Comparison of ENCODE assay signal across 27 cellular contexts in genomic region chr11:6062691-6063358, GRCh38. TPM values are rescaled to one million over a fixed set of nuclear protein-coding genes. Genes with fewer than 3 reads are reported as not detected.
DNase-seq lines count a peak whose midpoint lies in the region; ATAC-seq and TF ChIP-seq lines count a peak whose summit lies in the region.
"Had no signal": no experiment of that assay in that cellular context is flagged by ENCODE, and none has a peak within 500 bp of the region (broad histone marks: within the 10 kb centered on the region; RNA-seq: fewer than 3 reads in every experiment).

No MANE protein-coding gene starts in this region.

- H3K9me3 Mint-ChIP-seq in endodermal cell = no peaks in the 10 kb centered on the region
- H3K9me3 Mint-ChIP-seq in CD4-positive, alpha-beta memory T cell = peaks cover 0 to 3% (median 0%) of the 10 kb centered on the region in 8 donors
- H3K9me3 Mint-ChIP-seq: activated T-helper 17 cell treated with anti-CD3 and anti-CD28 coated beads, Interleukin-2, amount 50 U/mL, for 72 hours; stimulated activated naive CD8-positive, alpha-beta T cell treated with anti-CD3 and anti-CD28 coated beads, Interleukin-15, Interleukin-2, amounts not matched to agents 100 ng/mL and 50 ng/mL, for 24 hours had no signal

- H3K27me3 Mint-ChIP-seq in endodermal cell (ENCODE audit: insufficient read depth) = peaks cover 6% of the 10 kb centered on the region
- H3K27me3 Mint-ChIP-seq in CD4-positive, alpha-beta memory T cell = peaks cover 5 to 10% of the 10 kb centered on the region in 2 donors

- H3K27ac Mint-ChIP-seq in endodermal cell = no peak overlapping the region
- no peak overlapping the region for H3K27ac Mint-ChIP-seq in CD4-positive, alpha-beta memory T cell
- H3K27ac Mint-ChIP-seq: activated naive CD8-positive, alpha-beta T cell; activated T-helper 17 cell treated with anti-CD3 and anti-CD28 coated beads, Interleukin-2, amount 50 U/mL, for 72 hours; stimulated activated naive CD8-positive, alpha-beta T cell treated with anti-CD3 and anti-CD28 coated beads, Interleukin-15, Interleukin-2, amounts not matched to agents 100 ng/mL and 50 ng/mL, for 24 hours had no signal

- no peaks in the 10 kb centered on the region for H3K36me3 Mint-ChIP-seq in endodermal cell (ENCODE audit: low read depth)
- H3K36me3 Mint-ChIP-seq in CD4-positive, alpha-beta memory T cell = no peaks in the 10 kb centered on the region
- H3K36me3 Mint-ChIP-seq: activated naive CD8-positive, alpha-beta T cell had no signal

- no peaks in the 10 kb centered on the region for H3K36me3 ChIP-seq in endodermal cell (ENCODE audit: control insufficient read depth, insufficient read depth, low read length)
- no peaks in the 10 kb centered on the region for H3K36me3 ChIP-seq in CD4-positive, alpha-beta memory T cell (ENCODE audit: insufficient read depth, low read length)
- H3K36me3 ChIP-seq: gastrocnemius medialis, neutrophil, tibial nerve had no signal

- H3K4me1 ChIP-seq in endodermal cell (ENCODE audit: control insufficient read depth, insufficient read depth, low read length) = peaks cover 5% of the 10 kb centered on the region
- H3K4me1 ChIP-seq in CD4-positive, alpha-beta memory T cell (ENCODE audit: insufficient read depth, low read length) = no peaks in the 10 kb centered on the region
- H3K4me1 ChIP-seq: gastrocnemius medialis, psoas muscle, tibial nerve had no signal

- CTCF ChIA-PET in CD4-positive, alpha-beta memory T cell (lab: Charles Lee; ENCODE audit: partially characterized antibody) = interaction anchor here (1.4 kb wide), 1 partner anchor 291 kb away, joined by 3 read pairs; no protein-coding TSS in a partner anchor

- no peak for TF ChIP-seq CTCF in GM12865 (IDR thresholded peaks at IDR 0.05; ENCODE audit: insufficient read depth, low read depth, low read length, missing control alignments)
- peak; percentile 33 for TF ChIP-seq CTCF in endodermal cell (conservative IDR thresholded peaks at IDR 0.05)

- 94 to 100% methylated on average over 2 to 5 of the region's 5 CpGs for WGBS in endodermal cell (ENCODE audit: insufficient coverage in 1 of 2, insufficient read length in 1 of 2), 2 experiments

- peaks cover 20% of the 10 kb centered on the region for H3K4me1 Mint-ChIP-seq in endodermal cell
- no peaks in the 10 kb centered on the region for H3K4me1 Mint-ChIP-seq in CD4-positive, alpha-beta memory T cell
- H3K4me1 Mint-ChIP-seq: activated T-helper 17 cell treated with anti-CD3 and anti-CD28 coated beads, Interleukin-2, amount 50 U/mL, for 72 hours had no signal

- DNase-seq in GM12865 (ENCODE audit: low read depth) (peak; percentile 49), endodermal cell (no peak), H4 (ENCODE audit: low spot score) (no peak), foreskin melanocyte (no peak)
- DNase-seq in CD4-positive, alpha-beta memory T cell = no peak
- DNase-seq: activated CD4-positive, alpha-beta T cell treated with anti-CD3 and anti-CD28 coated beads for 48 hours; cerebellar nuclear complex; COR-L47; gastrocnemius medialis; islet precursor cell; Kasumi-1; NCI-H1092 treated with DMSO at 0.1 percent for 48 hours; NCI-H2107; NCI-H510A treated with DMSO at 0.1 percent for 48 hours; psoas muscle; small intestine had no signal

- H3K4me3 ChIP-seq in GM12865 (ENCODE audit: low read depth, low read length) (no peak overlapping the region), endodermal cell (ENCODE audit: low read length) (no peak overlapping the region)
- no peak overlapping the region for H3K4me3 ChIP-seq in CD4-positive, alpha-beta memory T cell (ENCODE audit: low read length in 2 of 2)
- H3K4me3 ChIP-seq: gastrocnemius medialis, psoas muscle, tibial nerve had no signal

- intact Hi-C loops in CD4-positive, alpha-beta memory T cell (cut with micrococcal nuclease) = no loop called here

- H3K27ac ChIP-seq in endodermal cell (ENCODE audit: low read depth, low read length) = no peak overlapping the region
- H3K27ac ChIP-seq in CD4-positive, alpha-beta memory T cell (ENCODE audit: low read depth, low read length) = no peak overlapping the region
- H3K27ac ChIP-seq: gastrocnemius medialis, neutrophil, psoas muscle, tibial nerve had no signal

- no peaks in the 10 kb centered on the region for H3K9me3 ChIP-seq in endodermal cell (ENCODE audit: control insufficient read depth, low read length)
- H3K9me3 ChIP-seq in CD4-positive, alpha-beta memory T cell (ENCODE audit: control insufficient read depth in 1 of 2, low read length in 2 of 2) = no peaks in the 10 kb centered on the region
- H3K9me3 ChIP-seq: gastrocnemius medialis, neutrophil, psoas muscle, tibial nerve had no signal

- POLR2A ChIA-PET in CD4-positive, alpha-beta memory T cell (lab: Charles Lee; ENCODE audit: partially characterized antibody) = no interaction called here

- H3K27me3 ChIP-seq in endodermal cell (ENCODE audit: control insufficient read depth, insufficient read depth, low read length, poor library complexity, severe bottlenecking) = no peaks in the 10 kb centered on the region
- no peaks in the 10 kb centered on the region for H3K27me3 ChIP-seq in CD4-positive, alpha-beta memory T cell (ENCODE audit: insufficient read depth, low read length)
- H3K27me3 ChIP-seq: gastrocnemius medialis, neutrophil, tibial nerve had no signal

- no peak overlapping the region for H3K9ac ChIP-seq in endodermal cell (ENCODE audit: extremely low read depth, low read length, poor library complexity, severe bottlenecking)

- H3K4me3 Mint-ChIP-seq in endodermal cell = no peak overlapping the region
- H3K4me3 Mint-ChIP-seq in CD4-positive, alpha-beta memory T cell = no peak overlapping the region
- H3K4me3 Mint-ChIP-seq: activated naive CD8-positive, alpha-beta T cell; activated T-helper 17 cell treated with anti-CD3 and anti-CD28 coated beads, Interleukin-2, amount 50 U/mL, for 72 hours; stimulated activated naive CD8-positive, alpha-beta T cell treated with anti-CD3 and anti-CD28 coated beads, Interleukin-15, Interleukin-2, amounts not matched to agents 100 ng/mL and 50 ng/mL, for 24 hours had no signal

- peak; percentile 61 for ATAC-seq in GM19043 (IDR thresholded peaks at IDR 0.05; ENCODE audit: low read depth, unreplicated experiment)
- ATAC-seq in HG02870 (IDR thresholded peaks at IDR 0.05; ENCODE audit: unreplicated experiment) = peak; percentile 56
- ATAC-seq: activated T-helper 17 cell treated with anti-CD3 and anti-CD28 coated beads, Interleukin-2, amount 50 U/mL, for 72 hours; gastrocnemius medialis; psoas muscle; Right ventricle myocardium inferior had no signal

RNA-seq across cellular contexts. Expression of gene OR56A1, which starts 32.3 kb away (rescaled TPM):
- under 1 TPM; 0.15 to 0.31 TPM for total RNA-seq in endodermal cell
- not detected for polyA plus RNA-seq in endodermal cell (2013, experiment 1 of 2)
- polyA plus RNA-seq in endodermal cell (2013, experiment 2 of 2) = not detected
- total RNA-seq in H4 (2014; rRNA removed; shearing (Covaris generic)) = 0.04 TPM in 1 of 2 replicates, not detected in the other
- total RNA-seq in CD4-positive, alpha-beta memory T cell = not detected
- not detected for polyA plus RNA-seq in CD4-positive, alpha-beta memory T cell
- total RNA-seq: activated T-helper 17 cell treated with anti-CD3 and anti-CD28 coated beads, Interleukin-2, amount 50 U/mL, for 72 hours; gastrocnemius medialis; lung microvascular endothelial cell; psoas muscle; Right ventricle myocardium inferior; tibial nerve had no signal
- polyA plus RNA-seq: esophagus, psoas muscle, small intestine had no signal

RNA-seq across cellular contexts. Expression of gene OR56B4, which starts 44.7 kb away (rescaled TPM):
- not detected for total RNA-seq in endodermal cell
- polyA plus RNA-seq in endodermal cell (2013, experiment 1 of 2) = not detected
- polyA plus RNA-seq in endodermal cell (2013, experiment 2 of 2) = not detected
- total RNA-seq in H4 (2014; rRNA removed; shearing (Covaris generic)) = not detected in 2 replicates
- not detected for total RNA-seq in CD4-positive, alpha-beta memory T cell
- not detected for polyA plus RNA-seq in CD4-positive, alpha-beta memory T cell
- total RNA-seq: activated T-helper 17 cell treated with anti-CD3 and anti-CD28 coated beads, Interleukin-2, amount 50 U/mL, for 72 hours; Daoy; gastrocnemius medialis; lung microvascular endothelial cell; psoas muscle; Right ventricle myocardium inferior; tibial nerve had no signal
- polyA plus RNA-seq: esophagus, psoas muscle, small intestine had no signal

RNA-seq across cellular contexts. Expression of gene OR56A4, which starts 56.1 kb away (rescaled TPM):
- total RNA-seq in endodermal cell = under 1 TPM; 0.15 to 0.59 TPM
- polyA plus RNA-seq in endodermal cell (2013, experiment 1 of 2) = not detected
- not detected for polyA plus RNA-seq in endodermal cell (2013, experiment 2 of 2)
- not detected in 2 replicates for total RNA-seq in H4 (2014; rRNA removed; shearing (Covaris generic))
- total RNA-seq in CD4-positive, alpha-beta memory T cell = not detected
- not detected for polyA plus RNA-seq in CD4-positive, alpha-beta memory T cell
- total RNA-seq: activated T-helper 17 cell treated with anti-CD3 and anti-CD28 coated beads, Interleukin-2, amount 50 U/mL, for 72 hours; Daoy; gastrocnemius medialis; lung microvascular endothelial cell; psoas muscle; Right ventricle myocardium inferior; tibial nerve had no signal
- polyA plus RNA-seq: esophagus, psoas muscle, small intestine had no signal
